In genomic region chr6:147087641-147088040, GRCh38 we compare ENCODE assay signal across 20 cellular contexts.
"Had no signal": no experiment of that assay in that cellular context is flagged by ENCODE, and none has a peak within 500 bp of the region (broad histone marks: within the 10 kb centered on the region; RNA-seq: fewer than 3 reads in every experiment).

No MANE protein-coding gene starts in this region.

- H3K36me3 ChIP-seq: SJSA1 had no signal

- H3K27ac ChIP-seq: SJSA1 had no signal

- ATAC-seq: activated CD8-positive, alpha-beta memory T cell treated with anti-CD3 and anti-CD28 coated beads, Interleukin-2, amount 10 ng/mL, durations not matched to agents 7 days and 5 days; activated T-cell treated with anti-CD3 and anti-CD28 coated beads, Interleukin-2, amount 50 U/mL, for 4 hours; activated T-helper 17 cell treated with anti-CD3 and anti-CD28 coated beads, Interleukin-2, amount 50 U/mL, for 72 hours; PC-3; WTC11 had no signal

- H3K27me3 ChIP-seq: SJSA1 had no signal

- H3K4me1 ChIP-seq: SJSA1 had no signal

- DNase-seq: activated CD4-positive, alpha-beta T cell treated with anti-CD3 and anti-CD28 coated beads, Interleukin-2, amount 10 ng/mL, durations not matched to agents 24 days and 14 days; activated CD4-positive, alpha-beta T cell treated with anti-CD3 and anti-CD28 coated beads, Interleukin-2, amount 50 U/mL, for 48 hours; activated CD4-positive, CD25-positive, alpha-beta regulatory T cell treated with anti-CD3 and anti-CD28 coated beads, Interleukin-2, amount 50 U/mL, for 72 hours; activated CD8-positive, alpha-beta memory T cell treated with anti-CD3 and anti-CD28 coated beads, Interleukin-2, amount 10 ng/mL, durations not matched to agents 7 days and 5 days; activated gamma-delta T cell; activated naive CD4-positive, alpha-beta T cell treated with anti-CD3 and anti-CD28 coated beads for 36 hours; activated T-cell treated with anti-CD3 and anti-CD28 coated beads, Interleukin-2, amount 50 U/mL, for 4 hours; anterior cingulate cortex; MM.1S; NCI-H1105 treated with DMSO at 0.1 percent for 48 hours; NCI-H1436 treated with DMSO at 0.1 percent for 48 hours; NCI-H187; NCI-H2081; NCI-H446; NCI-H524; PC-3; SHP77 had no signal

- H3K4me3 ChIP-seq: SJSA1 had no signal

- H3K9me3 ChIP-seq: SJSA1 had no signal
